Comparison of ENCODE assay signal across 12 cellular contexts in the genomic region with DNA sequence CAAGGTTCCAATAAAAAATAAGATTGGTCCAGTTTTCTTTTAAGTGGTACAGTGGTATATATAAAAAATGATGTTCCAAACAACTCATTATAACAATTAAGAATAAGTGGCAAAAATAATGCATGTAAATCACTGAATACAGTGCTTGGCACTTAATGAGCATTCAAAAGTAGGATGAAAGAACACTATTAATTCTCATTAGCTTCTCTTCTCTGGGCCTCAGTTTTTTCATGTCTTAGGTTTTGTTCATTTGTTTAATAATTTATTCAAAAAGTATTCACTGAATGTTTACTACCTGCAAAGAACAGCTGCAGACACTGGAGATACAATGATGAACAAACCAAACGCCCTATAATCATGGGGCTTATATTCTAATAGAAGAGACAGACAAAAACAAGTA. TPM values are rescaled to one million over a fixed set of nuclear protein-coding genes. Genes with fewer than 3 reads are reported as not detected.
DNase-seq lines count a peak whose midpoint lies in the region; ATAC-seq and TF ChIP-seq lines count a peak whose summit lies in the region.
"Had no signal": no experiment of that assay in that cellular context is flagged by ENCODE, and none has a peak within 500 bp of the region (broad histone marks: within the 10 kb centered on the region; RNA-seq: fewer than 3 reads in every experiment).

No MANE protein-coding gene starts in this region.

- no peak overlapping the region for H3K27ac ChIP-seq in H9 (ENCODE audit: insufficient read length, low read depth, low read length)
- H3K27ac ChIP-seq in skeletal muscle tissue (ENCODE audit: low read depth, low read length) = peak overlapping the region; percentile 92
- H3K27ac ChIP-seq in esophagus squamous epithelium = peak overlapping the region in 1 of 4 donors; percentile 87

- no peak overlapping the region for H3K23ac ChIP-seq in H9 (ENCODE audit: insufficient read length, low read depth, low read length)

- H3K18ac ChIP-seq in H9 (ENCODE audit: insufficient read length, low read depth, low read length) = no peak overlapping the region

- H3K27me3 Mint-ChIP-seq in H9 (ENCODE audit: low read depth) = no peaks in the 10 kb centered on the region
- H3K27me3 Mint-ChIP-seq in T-cell = no peaks in the 10 kb centered on the region
- no peaks in the 10 kb centered on the region for H3K27me3 Mint-ChIP-seq in dendritic cell treated with granulocyte-macrophage colony-stimulating factor and Interleukin-4, amounts not matched to agents 40 ng/mL and 50 ng/mL, for 4 days

- H2BK15ac ChIP-seq in H9 (ENCODE audit: low read depth, low read length) = no peak overlapping the region

- H3K27ac Mint-ChIP-seq in H9 (peak overlapping the region in 2 of 3 experiments; percentile 25 to 71; a peak in 3 of 7 replicates), T-cell (peak overlapping the region; percentile 63 to 66)
- H3K27ac Mint-ChIP-seq in dendritic cell treated with granulocyte-macrophage colony-stimulating factor and Interleukin-4, amounts not matched to agents 40 ng/mL and 50 ng/mL, for 4 days = peak overlapping the region; percentile 51

- H3K79me2 ChIP-seq in H9 (ENCODE audit: insufficient read depth, low read length) = 0 out of 2 replicates have a peak, but pooled peaks cover 2% of the 10 kb centered on the region

- ATAC-seq in T-cell (replicated peaks in 1 of 4) (no peak), GM18519 (IDR thresholded peaks at IDR 0.05; ENCODE audit: low FRiP score, unreplicated experiment) (no peak)

- no peak overlapping the region for H4K91ac ChIP-seq in H9 (ENCODE audit: insufficient read length, low read depth, low read length)

- intact Hi-C loops in dendritic cell treated with granulocyte-macrophage colony-stimulating factor and Interleukin-4, amounts not matched to agents 40 ng/mL and 50 ng/mL, for 4 days (cut with micrococcal nuclease) = no loop called here
- intact Hi-C loops in esophagus squamous epithelium (cut with DNase I) = no loop called here

- H3K9me3 ChIP-seq in H9 (ENCODE audit: control insufficient read depth, low read depth, low read length) (no peaks in the 10 kb centered on the region), skeletal muscle tissue (ENCODE audit: control insufficient read depth in 3 of 3, low read length in 3 of 3) (no peaks in the 10 kb centered on the region), esophagus squamous epithelium (no peaks in the 10 kb centered on the region)

- H3K36me3 Mint-ChIP-seq in H9 (ENCODE audit: insufficient read depth in 1 of 3, low read depth in 3 of 3) (peaks cover 4 to 49% (median 22%) of the 10 kb centered on the region in 3 experiments; a peak in 6 of 7 replicates), T-cell (peaks cover 23% of the 10 kb centered on the region)
- peaks cover 69% of the 10 kb centered on the region for H3K36me3 Mint-ChIP-seq in dendritic cell treated with granulocyte-macrophage colony-stimulating factor and Interleukin-4, amounts not matched to agents 40 ng/mL and 50 ng/mL, for 4 days (ENCODE audit: low read depth)

- no peak overlapping the region for H2AFZ ChIP-seq in H9 (ENCODE audit: low read length)

- H3K27me3 ChIP-seq in H9 (ENCODE audit: insufficient read depth, low read length) (no peaks in the 10 kb centered on the region), skeletal muscle tissue (ENCODE audit: control insufficient read depth in 3 of 3, insufficient read depth in 3 of 3, low read length in 3 of 3) (no peaks in the 10 kb centered on the region), esophagus squamous epithelium (no peaks in the 10 kb centered on the region)

- no peak for TF ChIP-seq POLR2A in esophagus squamous epithelium (IDR thresholded peaks at IDR 0.05)

- peaks cover 30 to 32% of the 10 kb centered on the region in 2 experiments for H3K4me1 Mint-ChIP-seq in H9
- H3K4me1 Mint-ChIP-seq in T-cell = peaks cover 49 to 57% (median 55%) of the 10 kb centered on the region in 3 donors
- H3K4me1 Mint-ChIP-seq in dendritic cell treated with granulocyte-macrophage colony-stimulating factor and Interleukin-4, amounts not matched to agents 40 ng/mL and 50 ng/mL, for 4 days (ENCODE audit: low read depth) = peaks cover 58% of the 10 kb centered on the region

- no peak overlapping the region for H3K14ac ChIP-seq in H9 (ENCODE audit: insufficient read depth, low read length)

- H3K4me3 Mint-ChIP-seq in H9 (no peak overlapping the region), T-cell (no peak overlapping the region)
- no peak overlapping the region for H3K4me3 Mint-ChIP-seq in dendritic cell treated with granulocyte-macrophage colony-stimulating factor and Interleukin-4, amounts not matched to agents 40 ng/mL and 50 ng/mL, for 4 days

- H4K20me1 ChIP-seq in H9 (ENCODE audit: control insufficient read depth, insufficient read depth, insufficient read length) = no peaks in the 10 kb centered on the region

- DNase-seq in H9 = no peak
- DNase-seq in T-cell = no peak
- no peak for DNase-seq in NCI-H2227 treated with DMSO at 0.1 percent for 48 hours (lab: John Stamatoyannopoulos, UW)
- DNase-seq in NCI-H2171 treated with DMSO at 0.1 percent for 48 hours (lab: John Stamatoyannopoulos, UW) = no peak
- DNase-seq in esophagus squamous epithelium (lab: John Stamatoyannopoulos, UW) = no peak
- DNase-seq: activated CD4-positive, CD25-positive, alpha-beta regulatory T cell; amygdala; HCEC 1CT; SHP77 had no signal

- TF ChIP-seq CTCF in H9 (conservative IDR thresholded peaks at IDR 0.05) (no peak), esophagus squamous epithelium (IDR thresholded peaks at IDR 0.05) (no peak)

- no peaks in the 10 kb centered on the region for H3K79me1 ChIP-seq in H9 (ENCODE audit: insufficient read depth, low read depth, low read length, poor library complexity, severe bottlenecking)

- no peak overlapping the region for H3K4me2 ChIP-seq in H9 (ENCODE audit: insufficient read depth, insufficient read length, low read length)

- H3K4me3 ChIP-seq in skeletal muscle tissue (ENCODE audit: low read length in 3 of 3) (no peak overlapping the region), esophagus squamous epithelium (no peak overlapping the region)

- WGBS in H9 (ENCODE audit: extremely low coverage, insufficient read length, low lambda C conversion rate) = no CpG with 5 or more reads among the region's 1 CpG
- WGBS in esophagus squamous epithelium, 2 donors = 54 to 62% methylated on average over 1 of the region's 1 CpG

- no peak overlapping the region for H2BK20ac ChIP-seq in H9 (ENCODE audit: low read depth, low read length, poor library complexity, severe bottlenecking)

- H4K5ac ChIP-seq in H9 (ENCODE audit: insufficient read length, low read depth, low read length) = no peak overlapping the region

- H2AK5ac ChIP-seq in H9 (ENCODE audit: insufficient read length, low read length) = no peak overlapping the region

- no peak overlapping the region for H3K56ac ChIP-seq in H9 (ENCODE audit: insufficient read length, low read depth, low read length)

- H3K9ac ChIP-seq in H9 (ENCODE audit: extremely low read depth, insufficient read length, low read length) (no peak overlapping the region), skeletal muscle tissue (ENCODE audit: low read depth in 1 of 3, low read length in 3 of 3) (no peak overlapping the region)

- H3K4ac ChIP-seq in H9 (ENCODE audit: low read depth, low read length) = no peak overlapping the region

- no peak overlapping the region for H2BK5ac ChIP-seq in H9 (ENCODE audit: insufficient read length, low read length)

- H3K4me1 ChIP-seq in H9 (ENCODE audit: insufficient read depth, low read length) (no peaks in the 10 kb centered on the region), skeletal muscle tissue (ENCODE audit: control insufficient read depth in 3 of 3, insufficient read depth in 3 of 3, low read length in 3 of 3) (peaks cover 41 to 53% (median 48%) of the 10 kb centered on the region in 3 donors), esophagus squamous epithelium (peaks cover 28 to 65% (median 53%) of the 10 kb centered on the region in 3 donors)

- no peak overlapping the region for H4K8ac ChIP-seq in H9 (replicated peaks; ENCODE audit: insufficient read length, low read depth, low read length)

- H2BK12ac ChIP-seq in H9 (ENCODE audit: insufficient read length, low read depth, low read length) = no peak overlapping the region

- POLR2A ChIA-PET in T-cell (lab: Charles Lee) = no interaction called here

- H3K36me3 ChIP-seq in skeletal muscle tissue (ENCODE audit: control insufficient read depth in 3 of 3, insufficient read depth in 3 of 3, low read length in 3 of 3) (peaks cover 0 to 7% (median 6%) of the 10 kb centered on the region in 3 donors), esophagus squamous epithelium (peaks cover 0 to 4% (median 2%) of the 10 kb centered on the region in 3 donors)

- H2BK120ac ChIP-seq in H9 (ENCODE audit: low read depth, low read length, poor library complexity, severe bottlenecking) = no peak overlapping the region

- no peak overlapping the region for H3T11ph ChIP-seq in H9 (ENCODE audit: low read length)

- H3K9me3 Mint-ChIP-seq in H9 (no peaks in the 10 kb centered on the region), T-cell (no peaks in the 10 kb centered on the region)
- H3K9me3 Mint-ChIP-seq in dendritic cell treated with granulocyte-macrophage colony-stimulating factor and Interleukin-4, amounts not matched to agents 40 ng/mL and 50 ng/mL, for 4 days = no peaks in the 10 kb centered on the region

- CTCF ChIA-PET in T-cell (lab: Charles Lee) = no interaction called here

- no peaks in the 10 kb centered on the region for H3K23me2 ChIP-seq in H9 (ENCODE audit: insufficient read length, low read depth, low read length, poor library complexity, severe bottlenecking)

RNA-seq across cellular contexts. Expression of a gene that starts 21.1 kb away (rescaled TPM):
- total RNA-seq in H9 (2021) (105 and 109 TPM in 2 replicates), T-cell (10 to 100 TPM; 26.6 to 33.8 (median 27.7) TPM), skeletal muscle tissue (44.9 TPM), esophagus squamous epithelium (100 to 1,000 TPM in 1 of 4 donors, 10 to 100 TPM in 3; 65.4 to 105 (median 90.1) TPM)

RNA-seq across cellular contexts. Expression of a gene that starts 37.5 kb away (rescaled TPM):
- total RNA-seq in H9 (2021) (161 TPM in 2 replicates), T-cell (1 to 10 TPM in 4 of 5 donors, under 1 TPM in 1; 0.99 to 3.0 (median 1.4) TPM), skeletal muscle tissue (8.4 TPM), esophagus squamous epithelium (10 to 100 TPM; 11.4 to 47.1 (median 18.2) TPM)
